24 cellular contexts compared by ENCODE assay signal in the genomic region with DNA sequence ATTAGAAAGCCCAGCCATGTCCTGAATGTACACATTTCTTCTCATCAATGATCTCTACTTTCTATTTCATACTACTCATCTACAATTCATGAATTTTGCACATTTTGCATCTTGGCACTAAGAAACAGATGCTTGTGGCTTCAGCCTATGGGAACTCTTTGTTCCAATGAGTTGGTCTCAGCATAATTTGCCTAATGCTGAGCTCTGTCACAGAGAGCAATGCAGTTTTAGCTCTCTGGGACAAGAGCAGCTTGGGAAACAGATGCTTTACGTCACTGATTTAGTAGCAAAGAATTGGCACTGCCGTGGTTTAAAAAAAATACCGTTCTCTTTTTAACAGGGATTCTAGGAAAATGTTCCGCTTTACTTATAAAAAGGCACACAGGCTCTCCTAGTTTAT.
DNase-seq lines count a peak whose midpoint lies in the region; ATAC-seq and TF ChIP-seq lines count a peak whose summit lies in the region.
"Had no signal": no experiment of that assay in that cellular context is flagged by ENCODE, and none has a peak within 500 bp of the region (broad histone marks: within the 10 kb centered on the region; RNA-seq: fewer than 3 reads in every experiment).

No MANE protein-coding gene starts in this region.

- in situ Hi-C loops in GM13976 (cut with MboI; ENCODE audit: low sequenced_read_pairs, unreplicated experiment): no loop called here

- H3K4me3 ChIP-seq in ACC112 (ENCODE audit: low read depth, low read length) (peak overlapping the region; percentile 55), choroid plexus epithelial cell (ENCODE audit: low read depth, low read length) (no peak overlapping the region)
- H3K4me3 ChIP-seq: A549, GM12878, heart left ventricle, pancreas, spleen had no signal

- peak overlapping the region; percentile 72 for H3K27ac ChIP-seq in ACC112 (ENCODE audit: low read depth, low read length)
- H3K27ac ChIP-seq: A549, heart left ventricle, pancreas, spleen had no signal

- no peaks in the 10 kb centered on the region for H3K27me3 ChIP-seq in ACC112 (ENCODE audit: insufficient read depth, low read length)
- H3K27me3 ChIP-seq: heart left ventricle, pancreas, spleen had no signal

- DNase-seq in LHCN-M2 (ENCODE audit: low read depth) (peak; percentile 72), choroid plexus epithelial cell (ENCODE audit: low read depth) (peak; percentile 23), medulla oblongata (ENCODE audit: extremely low spot score) (peak; percentile 38), GM13976 (ENCODE audit: low spot score) (no peak), NCI-H446 treated with DMSO at 0.1 percent for 48 hours (lab: John Stamatoyannopoulos, UW) (no peak)
- DNase-seq in activated CD4-positive, alpha-beta T cell treated with anti-CD3 and anti-CD28 coated beads for 1 hour: no peak
- DNase-seq: activated naive CD8-positive, alpha-beta T cell treated with anti-CD3 and anti-CD28 coated beads, Interleukin-2, amount 50 U/mL, for 24 hours; CD8-positive, alpha-beta memory T cell; heart left ventricle; islet precursor cell; NCI-H1436; NCI-H226; NK-92 treated with Interleukin-12 subunit alpha and Interleukin-12 subunit beta, amount 100 ng/mL, for 24 hours; pancreas; Right ventricle myocardium superior; spleen; T-helper 2 cell; trophoblast cell had no signal

- TF ChIP-seq CTCF in choroid plexus epithelial cell (conservative IDR thresholded peaks at IDR 0.05; ENCODE audit: low read depth, low read length): no peak
- TF ChIP-seq CTCF in GM13976 (IDR thresholded peaks at IDR 0.05; ENCODE audit: borderline replicate concordance, control extremely low read depth, extremely low read depth, insufficient read depth, missing control alignments): no peak

- H3K79me2 ChIP-seq in ACC112 (ENCODE audit: control insufficient read depth, insufficient read depth, low read length, unreplicated experiment): no peaks in the 10 kb centered on the region

- peaks cover 32% of the 10 kb centered on the region for H3K4me1 ChIP-seq in ACC112 (ENCODE audit: control insufficient read depth, insufficient read depth, low read length, unreplicated experiment)
- H3K4me1 ChIP-seq: A549, pancreas, spleen had no signal

- peaks cover 24% of the 10 kb centered on the region for H3K36me3 ChIP-seq in ACC112 (ENCODE audit: insufficient read depth, low read length)

- no peak for ATAC-seq in HG03460 (IDR thresholded peaks at IDR 0.05; ENCODE audit: unreplicated experiment)
- ATAC-seq: A549; activated naive CD8-positive, alpha-beta T cell treated with anti-CD3 and anti-CD28 coated beads, Interleukin-2, amount 50 U/mL, for 24 hours; activated T-helper 17 cell treated with anti-CD3 and anti-CD28 coated beads, Interleukin-2, amount 50 U/mL, for 72 hours; GM12878; pancreas; stimulated activated memory B cell treated with anti-CD40 and anti-IgM and Interleukin-4, amounts not matched to agents 10 μg/mL and 1 μg/mL and 100 μg/mL, for 72 hours had no signal

- H2AFZ ChIP-seq in ACC112 (ENCODE audit: low read length, unreplicated experiment): no peak overlapping the region

Comparison
In these comparisons a context has a peak if more than half of its experiments do, and no peak if none do; other contexts are left out.
1. DNase-seq: peak in LHCN-M2 (single experiment), choroid plexus epithelial cell (single experiment) and medulla oblongata (single experiment); none in GM13976 (single experiment), NCI-H446 treated with DMSO at 0.1 percent for 48 hours (single experiment) and activated CD4-positive, alpha-beta T cell treated with anti-CD3 and anti-CD28 coated beads for 1 hour (single experiment).